20 cellular contexts compared by ENCODE assay signal in genomic region chr4:163610642-163611041, GRCh38.
DNase-seq lines count a peak whose midpoint lies in the region; ATAC-seq and TF ChIP-seq lines count a peak whose summit lies in the region.
"Had no signal": no experiment of that assay in that cellular context is flagged by ENCODE, and none has a peak within 500 bp of the region (broad histone marks: within the 10 kb centered on the region; RNA-seq: fewer than 3 reads in every experiment).

No MANE protein-coding gene starts in this region.

- peak overlapping the region; percentile 90 to 96 (median 95) for H3K4me3 Mint-ChIP-seq in IgD-negative memory B cell
- peak overlapping the region; percentile 89 for H3K4me3 Mint-ChIP-seq in activated B cell treated with CpG ODN at 0.5 μM for 24 hours
- no peak overlapping the region for H3K4me3 Mint-ChIP-seq in naive thymus-derived CD4-positive, alpha-beta T cell
- H3K4me3 Mint-ChIP-seq: H9 had no signal

- H3K9ac ChIP-seq in BLaER1 treated with 17β-estradiol and CSF1 and Interleukin-3, amounts not matched to agents 10 nM and 100 nM: peak overlapping the region in 4 of 11 experiments; percentile 36 to 92 (median 90); a peak in 7 of 22 replicates

- H3K27ac ChIP-seq in BLaER1 treated with 17β-estradiol and CSF1 and Interleukin-3, amounts not matched to agents 10 nM and 100 nM: peak overlapping the region in 6 of 11 experiments; percentile 16 to 97 (median 93); a peak in 9 of 22 replicates
- no peak overlapping the region for H3K27ac ChIP-seq in naive thymus-derived CD4-positive, alpha-beta T cell (ENCODE audit: low read depth, low read length)
- H3K27ac ChIP-seq in prostate gland (no peak overlapping the region), coronary artery (peak overlapping the region in 1 of 2 donors; percentile 41)
- H3K27ac ChIP-seq: RWPE1 had no signal

- H3K36me3 Mint-ChIP-seq in IgD-negative memory B cell (peaks cover 20% of the 10 kb centered on the region), activated B cell treated with CpG ODN at 0.5 μM for 24 hours (ENCODE audit: low read depth) (peaks cover 51% of the 10 kb centered on the region)
- H3K36me3 Mint-ChIP-seq in naive thymus-derived CD4-positive, alpha-beta T cell: peaks cover 0 to 3% (median 0%) of the 10 kb centered on the region in 5 donors

- H3K9me3 Mint-ChIP-seq in IgD-negative memory B cell: peaks cover 0 to 5% (median 2%) of the 10 kb centered on the region in 3 donors
- H3K9me3 Mint-ChIP-seq in activated B cell treated with CpG ODN at 0.5 μM for 24 hours: peaks cover 3% of the 10 kb centered on the region
- peaks cover 0 to 6% (median 2%) of the 10 kb centered on the region in 11 donors for H3K9me3 Mint-ChIP-seq in naive thymus-derived CD4-positive, alpha-beta T cell

- H3K27ac Mint-ChIP-seq in IgD-negative memory B cell: peak overlapping the region in 1 of 3 donors; percentile 51
- peak overlapping the region; percentile 98 for H3K27ac Mint-ChIP-seq in activated B cell treated with CpG ODN at 0.5 μM for 24 hours
- peak overlapping the region in 1 of 9 donors; percentile 20 for H3K27ac Mint-ChIP-seq in naive thymus-derived CD4-positive, alpha-beta T cell
- H3K27ac Mint-ChIP-seq: H9 had no signal

- no peak for DNase-seq in activated B cell treated with CpG ODN at 0.5 μM for 24 hours
- no peak for DNase-seq in naive thymus-derived CD4-positive, alpha-beta T cell
- no peak for DNase-seq in prostate gland (ENCODE audit: low spot score)
- no peak for DNase-seq in GM10266 (ENCODE audit: extremely low spot score)
- no peak for DNase-seq in ACHN
- DNase-seq in coronary artery (ENCODE audit: low spot score): no peak
- DNase-seq: activated CD4-positive, CD25-positive, alpha-beta regulatory T cell; activated CD8-positive, alpha-beta memory T cell treated with anti-CD3 and anti-CD28 coated beads for 24 hours; BE2C; glutamatergic neuron; H9; mammary epithelial cell; NCI-H1105; NCI-H774; sigmoid colon; stimulated activated CD4-positive, alpha-beta T cell treated with anti-CD3 and anti-CD28 coated beads, Interleukin-4, amount 100 ng/mL, for 1 hour had no signal

- peaks cover 12 to 92% (median 49%) of the 10 kb centered on the region in 10 experiments; a peak in 18 of 20 replicates for H3K4me1 ChIP-seq in BLaER1 treated with 17β-estradiol and CSF1 and Interleukin-3, amounts not matched to agents 10 nM and 100 nM
- no peaks in the 10 kb centered on the region for H3K4me1 ChIP-seq in naive thymus-derived CD4-positive, alpha-beta T cell (ENCODE audit: control insufficient read depth in 2 of 2, insufficient read depth in 2 of 2, low read length in 2 of 2)
- H3K4me1 ChIP-seq in prostate gland (replicated peaks): no peaks in the 10 kb centered on the region
- H3K4me1 ChIP-seq: BE2C, sigmoid colon had no signal

- intact Hi-C loops in activated B cell treated with CpG ODN at 0.5 μM for 24 hours (cut with micrococcal nuclease) (loop anchor here (1.0 to 5.0 kb wide), 6 partner anchors 7 to 1502 kb away; partner anchors contain the start of genes TMA16 and TMEM192), prostate gland (cut with DNase I) (no loop called here)
- intact Hi-C loops in naive thymus-derived CD4-positive, alpha-beta T cell (cut with micrococcal nuclease): no loop called here

- TF ChIP-seq POLR2A in prostate gland (IDR thresholded peaks at IDR 0.05): no peak

- peak; percentile 36 for ATAC-seq in activated B cell treated with CpG ODN at 0.5 μM for 24 hours (ENCODE audit: low read depth)
- ATAC-seq in naive thymus-derived CD4-positive, alpha-beta T cell: peak; percentile 44
- ATAC-seq: esophagus mucosa had no signal

- H3K36me3 ChIP-seq in BLaER1 treated with 17β-estradiol and CSF1 and Interleukin-3, amounts not matched to agents 10 nM and 100 nM: peaks cover 0 to 13% (median 0%) of the 10 kb centered on the region in 11 experiments; a peak in 2 of 22 replicates
- H3K36me3 ChIP-seq in naive thymus-derived CD4-positive, alpha-beta T cell (ENCODE audit: control insufficient read depth in 2 of 3, insufficient read depth in 3 of 3, low read length in 3 of 3): no peaks in the 10 kb centered on the region
- no peaks in the 10 kb centered on the region for H3K36me3 ChIP-seq in prostate gland
- H3K36me3 ChIP-seq: BE2C, sigmoid colon had no signal

- TF ChIP-seq CTCF in activated B cell treated with CpG ODN at 0.5 μM for 24 hours (IDR thresholded peaks at IDR 0.05): no peak
- no peak for TF ChIP-seq CTCF in prostate gland (IDR thresholded peaks at IDR 0.05)
- no peak for TF ChIP-seq CTCF in GM10266 (IDR thresholded peaks at IDR 0.05; ENCODE audit: control insufficient read depth, insufficient read depth, low read depth, missing control alignments)
- no peak for TF ChIP-seq CTCF in coronary artery (IDR thresholded peaks at IDR 0.05)

- H4K20me1 ChIP-seq in BLaER1 treated with 17β-estradiol and CSF1 and Interleukin-3, amounts not matched to agents 10 nM and 100 nM: peaks cover 0 to 12% (median 0%) of the 10 kb centered on the region in 11 experiments; a peak in 2 of 22 replicates

- H3K4me1 Mint-ChIP-seq in IgD-negative memory B cell (peaks cover 39 to 49% (median 45%) of the 10 kb centered on the region in 3 donors), activated B cell treated with CpG ODN at 0.5 μM for 24 hours (peaks cover 85% of the 10 kb centered on the region)
- H3K4me1 Mint-ChIP-seq in naive thymus-derived CD4-positive, alpha-beta T cell: peaks cover 0 to 32% (median 26%) of the 10 kb centered on the region in 7 donors

- 79% methylated on average over 4 of the region's 4 CpGs for WGBS in prostate gland

- peak overlapping the region in 4 of 10 experiments; percentile 39 to 65 (median 64); a peak in 7 of 20 replicates for H3K4me3 ChIP-seq in BLaER1 treated with 17β-estradiol and CSF1 and Interleukin-3, amounts not matched to agents 10 nM and 100 nM
- H3K4me3 ChIP-seq in naive thymus-derived CD4-positive, alpha-beta T cell (ENCODE audit: low read length): no peak overlapping the region
- H3K4me3 ChIP-seq in prostate gland: no peak overlapping the region
- H3K4me3 ChIP-seq in coronary artery: no peak overlapping the region

- peak overlapping the region in 5 of 11 experiments; percentile 33 to 95 (median 84); a peak in 10 of 22 replicates for H3K4me2 ChIP-seq in BLaER1 treated with 17β-estradiol and CSF1 and Interleukin-3, amounts not matched to agents 10 nM and 100 nM

- H3K27me3 ChIP-seq in BLaER1 treated with 17β-estradiol and CSF1 and Interleukin-3, amounts not matched to agents 10 nM and 100 nM: no peaks in the 10 kb centered on the region
- no peaks in the 10 kb centered on the region for H3K27me3 ChIP-seq in naive thymus-derived CD4-positive, alpha-beta T cell (ENCODE audit: control insufficient read depth in 2 of 2, insufficient read depth in 2 of 2, low read length in 2 of 2)
- H3K27me3 ChIP-seq in prostate gland (replicated peaks; ENCODE audit: insufficient read depth): no peaks in the 10 kb centered on the region
- H3K27me3 ChIP-seq: BE2C, sigmoid colon had no signal

- CTCF ChIA-PET in activated B cell treated with CpG ODN at 0.5 μM for 24 hours (lab: Charles Lee): interaction anchor here (1.1 to 5.1 kb wide), 9 partner anchors 10 to 70 kb away, joined by 3 to 63 read pairs (median 8); no protein-coding TSS in a partner anchor
- CTCF ChIA-PET in naive thymus-derived CD4-positive, alpha-beta T cell (lab: Charles Lee): no interaction called here

- H3K27me3 Mint-ChIP-seq in IgD-negative memory B cell (no peaks in the 10 kb centered on the region), activated B cell treated with CpG ODN at 0.5 μM for 24 hours (no peaks in the 10 kb centered on the region)
- H3K27me3 Mint-ChIP-seq in naive thymus-derived CD4-positive, alpha-beta T cell: peaks cover 0 to 27% (median 3%) of the 10 kb centered on the region in 5 donors

- POLR2A ChIA-PET in activated B cell treated with CpG ODN at 0.5 μM for 24 hours (lab: Charles Lee): interaction anchor here (0.6 to 9.3 kb wide), 13 partner anchors 10 to 116 kb away, joined by 3 to 200 read pairs (median 5); partner anchors contain the start of gene TMA16
- POLR2A ChIA-PET in naive thymus-derived CD4-positive, alpha-beta T cell (lab: Charles Lee): no interaction called here

- no peaks in the 10 kb centered on the region; a peak in 2 of 22 replicates for H3K9me3 ChIP-seq in BLaER1 treated with 17β-estradiol and CSF1 and Interleukin-3, amounts not matched to agents 10 nM and 100 nM (replicated peaks in 1 of 11)
- no peaks in the 10 kb centered on the region for H3K9me3 ChIP-seq in naive thymus-derived CD4-positive, alpha-beta T cell (ENCODE audit: control insufficient read depth in 2 of 3, low read length in 3 of 3)
- no peaks in the 10 kb centered on the region for H3K9me3 ChIP-seq in prostate gland
- H3K9me3 ChIP-seq: BE2C, sigmoid colon had no signal

- in situ Hi-C loops in ACHN (cut with HindIII; ENCODE audit: low pct_ligation_motif_present, low pct_unique_long_range_greater_than_20kb, low sequenced_read_pairs): no loop called here

Comparison
In these comparisons a context has a peak if more than half of its experiments do, and no peak if none do; other contexts are left out.
1. H3K27ac ChIP-seq: peak in BLaER1 treated with 17β-estradiol and CSF1 and Interleukin-3, amounts not matched to agents 10 nM and 100 nM (6 of 11); none in naive thymus-derived CD4-positive, alpha-beta T cell (single experiment) and prostate gland (0 of 2).
2. H3K4me3 Mint-ChIP-seq: peak in IgD-negative memory B cell (4 of 4) and activated B cell treated with CpG ODN at 0.5 μM for 24 hours (single experiment); none in naive thymus-derived CD4-positive, alpha-beta T cell (0 of 10).